Comparison of ENCODE assay signal across 10 cellular contexts in the genomic region with DNA sequence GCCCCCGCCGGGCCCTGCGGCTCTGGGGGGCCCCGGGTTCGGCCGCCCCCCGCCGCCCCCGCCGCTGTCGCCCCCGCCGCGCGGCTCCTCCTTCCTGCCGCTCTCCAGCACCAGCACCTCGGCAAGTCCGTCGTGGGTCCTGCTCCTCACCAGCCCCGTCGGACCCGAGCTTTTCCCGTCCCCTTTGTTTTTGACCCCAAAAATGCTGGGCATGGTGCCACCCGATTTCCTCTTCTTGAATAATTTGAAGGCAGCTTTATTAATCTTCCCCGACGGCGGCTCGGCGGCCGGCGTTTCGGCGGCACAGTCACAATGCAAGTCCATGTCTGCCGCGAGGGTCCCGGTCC. TPM values are rescaled to one million over a fixed set of nuclear protein-coding genes. Genes with fewer than 3 reads are reported as not detected.
DNase-seq lines count a peak whose midpoint lies in the region; ATAC-seq and TF ChIP-seq lines count a peak whose summit lies in the region.
"Had no signal": no experiment of that assay in that cellular context is flagged by ENCODE, and none has a peak within 500 bp of the region (broad histone marks: within the 10 kb centered on the region; RNA-seq: fewer than 3 reads in every experiment).

No MANE protein-coding gene starts in this region.

- H3K4me3 Mint-ChIP-seq in activated T-cell treated with anti-CD3 and anti-CD28 coated beads, Interleukin-2, amount 50 U/mL, for 4 hours: peak overlapping the region; percentile 66

- H3K36me3 Mint-ChIP-seq in activated T-cell treated with anti-CD3 and anti-CD28 coated beads, Interleukin-2, amount 50 U/mL, for 4 hours (ENCODE audit: insufficient read depth): no peaks in the 10 kb centered on the region

- TF ChIP-seq CTCF in lung (IDR thresholded peaks at IDR 0.05; ENCODE audit: control extremely low read depth, extremely low read depth) (no peak), testis (IDR thresholded peaks at IDR 0.05) (no peak)

- WGBS in lung, 2 donors: 1 to 2% methylated on average over 36 of the region's 36 CpGs
- WGBS in testis, 2 donors: 0 to 1% methylated on average over 19 to 33 of the region's 36 CpGs

- H3K27me3 ChIP-seq in lung (ENCODE audit: control insufficient read depth, insufficient read depth) (peaks cover 7% of the 10 kb centered on the region), testis (no peaks in the 10 kb centered on the region)

- H3K27ac ChIP-seq in angular gyrus (ENCODE audit: low read depth, low read length): peak overlapping the region; percentile 99
- H3K27ac ChIP-seq in lung (ENCODE audit: low read depth in 1 of 2, low read length in 1 of 2): no peak overlapping the region
- H3K27ac ChIP-seq in testis: no peak overlapping the region

- no peak for TF ChIP-seq POLR2A in testis (IDR thresholded peaks at IDR 0.05)

- H3K9me3 ChIP-seq in lung (ENCODE audit: control insufficient read depth in 2 of 2, insufficient read depth in 1 of 2, low read length in 1 of 2) (peaks cover 0 to 4% of the 10 kb centered on the region in 2 donors), testis (no peaks in the 10 kb centered on the region)

- intact Hi-C loops in testis (cut with DNase I; ENCODE audit: low total_unique reads): no loop called here
- intact Hi-C loops in posterior vena cava (cut with DNase I): no loop called here

- peaks cover 11% of the 10 kb centered on the region for H3K4me1 Mint-ChIP-seq in activated T-cell treated with anti-CD3 and anti-CD28 coated beads, Interleukin-2, amount 50 U/mL, for 4 hours (ENCODE audit: low read depth)

- no peaks in the 10 kb centered on the region for H3K9me3 Mint-ChIP-seq in activated T-cell treated with anti-CD3 and anti-CD28 coated beads, Interleukin-2, amount 50 U/mL, for 4 hours

- H3K27me3 Mint-ChIP-seq in activated T-cell treated with anti-CD3 and anti-CD28 coated beads, Interleukin-2, amount 50 U/mL, for 4 hours (ENCODE audit: low read depth): peaks cover 62% of the 10 kb centered on the region

- H3K4me3 ChIP-seq in lung (peak overlapping the region; percentile 14), testis (peak overlapping the region; percentile 39 to 53)

- no peak for DNase-seq in activated T-cell treated with anti-CD3 and anti-CD28 coated beads, Interleukin-2, amount 50 U/mL, for 4 hours
- no peak for DNase-seq in activated T-cell treated with anti-CD3 and anti-CD28 coated beads, Interleukin-2, amount 50 U/mL, for 48 hours
- no peak for DNase-seq in lung (ENCODE audit: low spot score)
- no peak for DNase-seq in testis
- no peak for DNase-seq in posterior vena cava (ENCODE audit: low spot score)
- DNase-seq in stimulated activated CD4-positive, alpha-beta T cell treated with anti-CD3 and anti-CD28 coated beads, Interleukin-1b, Interleukin-23, amount 100 ng/mL, for 48 hours: no peak

- H3K36me3 ChIP-seq in lung (ENCODE audit: control insufficient read depth in 2 of 2, insufficient read depth in 2 of 2, low read length in 2 of 2) (no peaks in the 10 kb centered on the region), testis (ENCODE audit: low read depth, missing control alignments) (no peaks in the 10 kb centered on the region)

- ATAC-seq in activated T-cell treated with anti-CD3 and anti-CD28 coated beads, Interleukin-2, amount 50 U/mL, for 4 hours: peak in 1 of 2 donors; percentile 5
- ATAC-seq in lung (ENCODE audit: insufficient read depth, low FRiP score) (no peak), HG03196 (IDR thresholded peaks at IDR 0.05; ENCODE audit: unreplicated experiment) (no peak)

- H3K4me1 ChIP-seq in lung (ENCODE audit: control insufficient read depth in 2 of 2, insufficient read depth in 2 of 2, low read length in 2 of 2) (peaks cover 0 to 9% of the 10 kb centered on the region in 2 donors), testis (peaks cover 5% of the 10 kb centered on the region)

RNA-seq across cellular contexts. Expression of a gene that starts 0.9 kb away (rescaled TPM):
- total RNA-seq in activated T-cell treated with anti-CD3 and anti-CD28 coated beads, Interleukin-2, amount 50 U/mL, for 4 hours: not detected
- total RNA-seq in lung: 1 to 10 TPM in 1 of 2 donors, not detected in 1; 2.0 TPM
- polyA plus RNA-seq in lung: under 1 TPM in 1 of 2 donors, not detected in 1; 0.02 TPM
- 1 to 10 TPM; 1.5 to 2.9 TPM for total RNA-seq in testis
- 2.3 TPM for polyA plus RNA-seq in testis (ENCODE audit: insufficient read depth, low read depth, low replicate concordance)
- total RNA-seq in posterior vena cava: not detected
- total RNA-seq: liver, RPMI7951 had no signal
- polyA plus RNA-seq: liver had no signal
